In genomic region chr2:55163895-55164509, GRCh38 we compare ENCODE assay signal across 11 cellular contexts.
A peak's percentile ranks its signal among the peaks of the same experiment; 100 is the strongest.
DNase-seq lines count a peak whose midpoint lies in the region; ATAC-seq, FAIRE-seq and TF ChIP-seq lines count a peak whose summit lies in the region.
"Had no signal": no experiment of that assay in that cellular context is flagged by ENCODE, and none has a peak within 500 bp of the region (broad histone marks: within the 10 kb centered on the region; RNA-seq: fewer than 3 reads in every experiment).

No MANE protein-coding gene starts in this region.

- peaks cover 0 to 3% of the 10 kb centered on the region in 2 donors for H3K36me3 ChIP-seq in muscle layer of duodenum (ENCODE audit: control insufficient read depth in 1 of 2, insufficient read depth in 2 of 2, low read length in 2 of 2)

- TF ChIP-seq POLR2A in A549 (IDR thresholded peaks at IDR 0.05; ENCODE audit: low read length) = no peak

- no peak for ATAC-seq in A549
- ATAC-seq in omental fat pad (ENCODE audit: low FRiP score) = no peak
- ATAC-seq: activated T-helper 17 cell treated with anti-CD3 and anti-CD28 coated beads, Interleukin-2, amount 50 U/mL, for 72 hours had no signal

- TF ChIP-seq CTCF in A549 (IDR thresholded peaks at IDR 0.05) (no peak), dorsolateral prefrontal cortex (IDR thresholded peaks at IDR 0.05 in 54 of 56, conservative IDR thresholded peaks at IDR 0.05 in 2 of 56; ENCODE audit: low read depth in 1 of 56, partially characterized antibody in 56 of 56) (no peak), omental fat pad (IDR thresholded peaks at IDR 0.05) (no peak)

- intact Hi-C loops in dorsolateral prefrontal cortex (cut with DNase I) = loop anchor here (2.0 to 10.0 kb wide), 3 partner anchors 25 to 149 kb away; no protein-coding TSS in a partner anchor

- peak overlapping the region in 1 of 2 experiments; percentile 36; a peak in 2 of 6 replicates for H3K27ac ChIP-seq in A549
- peak overlapping the region; percentile 78 to 98 (median 93) for H3K27ac ChIP-seq in dorsolateral prefrontal cortex
- H3K27ac ChIP-seq in muscle layer of duodenum (ENCODE audit: low read length) = peak overlapping the region; percentile 4

- DNase-seq in A549 (ENCODE audit: low read depth in 1 of 2, low spot score in 1 of 2) (no peak), NCI-H2029 treated with DMSO at 0.1 percent for 48 hours (lab: John Stamatoyannopoulos, UW) (peak; percentile 65), dorsolateral prefrontal cortex (no peak), CD1c-positive myeloid dendritic cell (ENCODE audit: extremely low spot score) (no peak), GOT3 (lab: John Stamatoyannopoulos, UW) (no peak), H4 (ENCODE audit: low spot score) (no peak), omental fat pad (ENCODE audit: low spot score) (no peak)
- DNase-seq: stimulated activated CD4-positive, alpha-beta T cell treated with anti-CD3 and anti-CD28 coated beads, Interleukin-4, amount 100 ng/mL, for 24 hours had no signal

- H3K27me3 ChIP-seq in dorsolateral prefrontal cortex = no peaks in the 10 kb centered on the region
- no peaks in the 10 kb centered on the region for H3K27me3 ChIP-seq in muscle layer of duodenum (ENCODE audit: low read depth, low read length)
- H3K27me3 ChIP-seq: testis had no signal

- no peak for TF ChIP-seq RAD21 in A549 (conservative IDR thresholded peaks at IDR 0.05 in 1 of 2, IDR thresholded peaks at IDR 0.05 in 1 of 2)

- peak overlapping the region; percentile 25 for H3K4me2 ChIP-seq in A549

- POLR2A ChIA-PET in A549 (lab: Yijun Ruan, JAX) = interaction anchor here (0.6 to 5.4 kb wide), 3 partner anchors 72 to 115 kb away, joined by 3 to 34 read pairs (median 5); partner anchors contain the start of gene RTN4

- no peak for FAIRE-seq in A549 (lab: Jason Lieb, UNC)

- no peaks in the 10 kb centered on the region for H3K9me3 ChIP-seq in A549
- no peaks in the 10 kb centered on the region for H3K9me3 ChIP-seq in muscle layer of duodenum (ENCODE audit: control insufficient read depth in 1 of 2, low read length in 2 of 2)
- H3K9me3 ChIP-seq: testis had no signal

- H3K4me3 ChIP-seq in A549 (no peak overlapping the region), dorsolateral prefrontal cortex (peak overlapping the region in 7 of 59 donors; percentile 1 to 42 (median 24)), muscle layer of duodenum (ENCODE audit: low read depth in 1 of 2, low read length in 2 of 2) (no peak overlapping the region)
- H3K4me3 ChIP-seq: testis had no signal

- CTCF ChIA-PET in A549 (lab: Yijun Ruan, JAX) = interaction anchor here (0.8 to 17.5 kb wide), 8 partner anchors 10 to 982 kb away, joined by 3 to 351 read pairs (median 102); partner anchors contain the start of gene RTN4

- H3K4me1 ChIP-seq in A549 = peaks cover 41% of the 10 kb centered on the region
- H3K4me1 ChIP-seq in muscle layer of duodenum (ENCODE audit: control insufficient read depth in 1 of 2, insufficient read depth in 2 of 2, low read length in 2 of 2) = peaks cover 21 to 37% of the 10 kb centered on the region in 2 donors

- no peak for TF ChIP-seq EP300 in A549 (IDR thresholded peaks at IDR 0.05)

- 25% methylated on average over 8 of the region's 8 CpGs for WGBS in A549 (ENCODE audit: missing lambda C conversion rate)

TF ChIP-seq in A549, 52 proteins besides CTCF, POLR2A, EP300 and RAD21:
- no peak for TF ChIP-seq MYC (IDR thresholded peaks at IDR 0.05; ENCODE audit: borderline replicate concordance, low read length)
- TF ChIP-seq ESRRA (IDR thresholded peaks at IDR 0.05; ENCODE audit: borderline replicate concordance, low read length) = no peak
- no peak for TF ChIP-seq RFX5 (IDR thresholded peaks at IDR 0.05)
- no peak for TF ChIP-seq EHF (CRISPR knock-in tag; IDR thresholded peaks at IDR 0.05)
- no peak for TF ChIP-seq E2F6 (IDR thresholded peaks at IDR 0.05; ENCODE audit: borderline replicate concordance, low read depth)
